Comparison of ENCODE assay signal across 8 cellular contexts in genomic region chr19:52897149-52897935, GRCh38. TPM values are rescaled to one million over a fixed set of nuclear protein-coding genes. Genes with fewer than 3 reads are reported as not detected.
DNase-seq lines count a peak whose midpoint lies in the region; ATAC-seq and TF ChIP-seq lines count a peak whose summit lies in the region.

Gene ZNF320 (minus strand): TSS chr19:52897635. CDS start chr19:52890255, 7,380 bp downstream.

- peak within 1 kb of the TSS; percentile 99 for H2AFZ ChIP-seq in osteoblast (ENCODE audit: low read length)

- H3K79me2 ChIP-seq in osteoblast (ENCODE audit: insufficient read depth, low read length), result peaks cover 36% of the 10 kb centered on the region

- intact Hi-C loops in activated naive CD4-positive, alpha-beta T cell treated with anti-CD3 and anti-CD28 coated beads for 36 hours (cut with micrococcal nuclease), result loop anchor here (1.0 to 2.0 kb wide), 4 partner anchors 25 to 77 kb away; partner anchors contain the start of genes ZNF28, ZNF816 and ZNF888

- H3K4me1 ChIP-seq in SJSA1 (replicated peaks) (peaks cover 9% of the 10 kb centered on the region; the same call in 1 of the 2 replicates), osteoblast (ENCODE audit: insufficient read depth, low read length) (peaks cover 7% of the 10 kb centered on the region), thoracic aorta (ENCODE audit: control insufficient read depth in 1 of 2, low read depth in 2 of 2) (peaks cover 7 to 13% of the 10 kb centered on the region in 2 donors)

- H3K27ac ChIP-seq in SJSA1, result peak within 1 kb of the TSS; percentile 54
- peak within 1 kb of the TSS; percentile 95 for H3K27ac ChIP-seq in osteoblast (ENCODE audit: low read depth, low read length)
- H3K27ac ChIP-seq in thoracic aorta, result peak within 1 kb of the TSS; percentile 78 to 91

- H3K9me3 ChIP-seq in SJSA1 (replicated peaks) (0 out of 2 replicates have a peak, but pooled peaks cover 5% of the 10 kb centered on the region), osteoblast (ENCODE audit: low read depth, low read length) (no peaks in the 10 kb centered on the region), thoracic aorta (no peaks in the 10 kb centered on the region)

- H3K36me3 ChIP-seq in SJSA1, result peaks cover 8% of the 10 kb centered on the region; the same call in 1 of the 2 replicates
- H3K36me3 ChIP-seq in osteoblast (ENCODE audit: insufficient read depth, low read length), result peaks cover 9% of the 10 kb centered on the region
- no peaks in the 10 kb centered on the region for H3K36me3 ChIP-seq in thoracic aorta

- H3K27me3 ChIP-seq in SJSA1 (replicated peaks) (no peaks in the 10 kb centered on the region), osteoblast (ENCODE audit: insufficient read depth, low read length) (no peaks in the 10 kb centered on the region), thoracic aorta (replicated peaks; ENCODE audit: insufficient read depth) (no peaks in the 10 kb centered on the region)

- H3K36me3 Mint-ChIP-seq in activated naive CD4-positive, alpha-beta T cell treated with anti-CD3 and anti-CD28 coated beads for 36 hours (ENCODE audit: low read depth), result peaks cover 30% of the 10 kb centered on the region

- peak; percentile 90 for ATAC-seq in GM21447 (IDR thresholded peaks at IDR 0.05; ENCODE audit: unreplicated experiment)
- ATAC-seq in thoracic aorta (ENCODE audit: insufficient number of reproducible peaks, low FRiP score, low read depth), result peak; percentile 93

- H4K20me1 ChIP-seq in osteoblast (ENCODE audit: insufficient read depth, low read length), result no peaks in the 10 kb centered on the region

- TF ChIP-seq CTCF in osteoblast (IDR thresholded peaks at IDR 0.05; ENCODE audit: extremely low read depth, low read depth, low read length), result no peak
- TF ChIP-seq CTCF in thoracic aorta (IDR thresholded peaks at IDR 0.05), result no peak

- H3K27me3 Mint-ChIP-seq in activated naive CD4-positive, alpha-beta T cell treated with anti-CD3 and anti-CD28 coated beads for 36 hours (ENCODE audit: low read depth), result no peaks in the 10 kb centered on the region

- DNase-seq in D341Med (ENCODE audit: low spot score) (peak; percentile 97), HuH-7 (ENCODE audit: low spot score) (peak; percentile 89), SJSA1 (ENCODE audit: low read depth in 1 of 2, low spot score in 2 of 2) (peak; percentile 80 to 94), globus pallidus (ENCODE audit: low spot score) (peak; percentile 95), osteoblast (ENCODE audit: insufficient read length, low spot score, missing footprints) (peak; percentile 98), thoracic aorta (ENCODE audit: low spot score) (peak; percentile 91)
- peak; percentile 95 for DNase-seq in activated naive CD4-positive, alpha-beta T cell treated with anti-CD3 and anti-CD28 coated beads for 36 hours

- peak within 1 kb of the TSS; percentile 84 for H3K4me3 Mint-ChIP-seq in activated naive CD4-positive, alpha-beta T cell treated with anti-CD3 and anti-CD28 coated beads for 36 hours

- H3K27ac Mint-ChIP-seq in activated naive CD4-positive, alpha-beta T cell treated with anti-CD3 and anti-CD28 coated beads for 36 hours, result peak within 1 kb of the TSS; percentile 89

- H3K4me1 Mint-ChIP-seq in activated naive CD4-positive, alpha-beta T cell treated with anti-CD3 and anti-CD28 coated beads for 36 hours (ENCODE audit: low read depth), result peaks cover 7% of the 10 kb centered on the region

- CTCF ChIA-PET in activated naive CD4-positive, alpha-beta T cell treated with anti-CD3 and anti-CD28 coated beads for 36 hours (lab: Charles Lee), result no interaction called here

- peak within 1 kb of the TSS; percentile 95 for H3K4me2 ChIP-seq in osteoblast (ENCODE audit: insufficient read depth, low read length)

- H3K4me3 ChIP-seq in SJSA1 (peak within 1 kb of the TSS; percentile 63), osteoblast (ENCODE audit: insufficient read depth, low read length) (peak within 1 kb of the TSS; percentile 99), thoracic aorta (peak within 1 kb of the TSS; percentile 94)

- H3K9me3 Mint-ChIP-seq in activated naive CD4-positive, alpha-beta T cell treated with anti-CD3 and anti-CD28 coated beads for 36 hours, result peaks cover 13% of the 10 kb centered on the region

RNA-seq across cellular contexts. Expression of gene ZNF320, which starts in this region (rescaled TPM):
- total RNA-seq in SJSA1 (2014; rRNA removed; shearing (Covaris generic)), result 12.3 and 13.3 TPM in 2 replicates
- 1 to 10 TPM; 4.2 to 4.6 TPM for total RNA-seq in activated naive CD4-positive, alpha-beta T cell treated with anti-CD3 and anti-CD28 coated beads for 36 hours
- total RNA-seq in osteoblast (10.0 and 11.2 TPM in 2 replicates), thoracic aorta (10 to 100 TPM; 18.3 to 26.1 TPM)

Comparison
In these comparisons a context has a peak if more than half of its experiments do, and no peak if none do; other contexts are left out.
1. Peak in every context shown above with its lines: DNase-seq, ATAC-seq, H3K4me3 ChIP-seq and H3K27ac ChIP-seq.